ENCODE assay signal across 8 cellular contexts in the genomic region with DNA sequence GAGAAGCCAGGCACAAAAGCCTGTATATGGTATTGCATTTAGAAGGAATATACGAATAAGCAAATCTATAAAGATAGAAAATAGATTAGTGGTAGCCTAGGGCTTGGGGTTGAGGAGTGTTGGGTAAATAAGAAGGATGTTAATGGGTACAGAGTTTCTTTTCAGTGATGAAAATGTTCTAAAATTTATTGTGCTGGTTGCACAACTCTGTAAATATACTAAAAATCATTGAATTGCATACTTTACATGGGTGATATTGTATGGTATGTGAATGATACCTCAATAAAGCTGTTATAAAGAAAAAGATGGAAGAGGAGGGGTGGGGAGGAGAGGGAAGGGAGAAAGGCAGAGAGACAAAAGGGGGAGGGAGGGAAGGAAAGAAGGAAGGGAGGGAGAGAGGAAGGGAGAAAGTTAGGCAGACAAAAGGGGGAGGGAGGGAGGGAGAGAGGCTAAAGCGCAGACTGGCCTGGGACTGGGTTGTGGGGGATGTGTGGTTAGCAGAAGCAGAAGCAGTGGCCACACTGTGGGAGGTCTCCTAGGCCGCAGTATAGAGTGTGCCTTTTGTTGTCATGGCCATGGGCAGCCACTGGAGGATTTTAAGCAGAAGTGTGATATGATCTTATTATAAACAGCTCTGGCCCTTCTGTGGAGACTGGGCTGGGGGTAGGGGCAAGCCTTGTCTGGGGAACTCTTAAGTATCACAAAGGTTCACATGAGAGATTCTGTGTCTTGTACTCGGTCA.
A peak's percentile ranks its signal among the peaks of the same experiment; 100 is the strongest.
DNase-seq lines count a peak whose midpoint lies in the region; ATAC-seq lines count a peak whose summit lies in the region.

No MANE protein-coding gene starts in this region.

- no peak overlapping the region for H3K4me3 Mint-ChIP-seq in central memory CD8-positive, alpha-beta T cell

- peak; percentile 83 for DNase-seq in CD1c-positive myeloid dendritic cell (ENCODE audit: extremely low spot score)
- no peak for DNase-seq in central memory CD8-positive, alpha-beta T cell (ENCODE audit: low spot score in 2 of 2)
- no peak for DNase-seq in posterior cingulate gyrus
- no peak for DNase-seq in NCI-H2196 treated with DMSO at 0.1 percent for 48 hours (lab: John Stamatoyannopoulos, UW; ENCODE audit: unreplicated experiment)
- DNase-seq in EL, result no peak
- DNase-seq in NCI-H748 treated with DMSO at 0.1 percent for 48 hours (lab: John Stamatoyannopoulos, UW), result no peak

- no peaks in the 10 kb centered on the region for H3K9me3 Mint-ChIP-seq in central memory CD8-positive, alpha-beta T cell

- H3K27ac Mint-ChIP-seq in central memory CD8-positive, alpha-beta T cell (ENCODE audit: low read depth), result no peak overlapping the region

- H3K4me1 Mint-ChIP-seq in central memory CD8-positive, alpha-beta T cell, result peaks cover 6% of the 10 kb centered on the region

- no peaks in the 10 kb centered on the region for H3K27me3 Mint-ChIP-seq in central memory CD8-positive, alpha-beta T cell

- intact Hi-C loops in posterior cingulate gyrus (cut with DNase I), result no loop called here

- no peaks in the 10 kb centered on the region for H3K36me3 Mint-ChIP-seq in central memory CD8-positive, alpha-beta T cell (ENCODE audit: insufficient read depth)

- ATAC-seq in GM19467 (IDR thresholded peaks at IDR 0.05; ENCODE audit: unreplicated experiment) (peak; percentile 68), HG03442 (IDR thresholded peaks at IDR 0.05; ENCODE audit: unreplicated experiment) (peak; percentile 82)
- peak; percentile 56 for ATAC-seq in central memory CD8-positive, alpha-beta T cell (replicated peaks; ENCODE audit: extremely low read depth, poor library complexity, severe bottlenecking)
